ENCODE assay signal across 17 cellular contexts in the genomic region with DNA sequence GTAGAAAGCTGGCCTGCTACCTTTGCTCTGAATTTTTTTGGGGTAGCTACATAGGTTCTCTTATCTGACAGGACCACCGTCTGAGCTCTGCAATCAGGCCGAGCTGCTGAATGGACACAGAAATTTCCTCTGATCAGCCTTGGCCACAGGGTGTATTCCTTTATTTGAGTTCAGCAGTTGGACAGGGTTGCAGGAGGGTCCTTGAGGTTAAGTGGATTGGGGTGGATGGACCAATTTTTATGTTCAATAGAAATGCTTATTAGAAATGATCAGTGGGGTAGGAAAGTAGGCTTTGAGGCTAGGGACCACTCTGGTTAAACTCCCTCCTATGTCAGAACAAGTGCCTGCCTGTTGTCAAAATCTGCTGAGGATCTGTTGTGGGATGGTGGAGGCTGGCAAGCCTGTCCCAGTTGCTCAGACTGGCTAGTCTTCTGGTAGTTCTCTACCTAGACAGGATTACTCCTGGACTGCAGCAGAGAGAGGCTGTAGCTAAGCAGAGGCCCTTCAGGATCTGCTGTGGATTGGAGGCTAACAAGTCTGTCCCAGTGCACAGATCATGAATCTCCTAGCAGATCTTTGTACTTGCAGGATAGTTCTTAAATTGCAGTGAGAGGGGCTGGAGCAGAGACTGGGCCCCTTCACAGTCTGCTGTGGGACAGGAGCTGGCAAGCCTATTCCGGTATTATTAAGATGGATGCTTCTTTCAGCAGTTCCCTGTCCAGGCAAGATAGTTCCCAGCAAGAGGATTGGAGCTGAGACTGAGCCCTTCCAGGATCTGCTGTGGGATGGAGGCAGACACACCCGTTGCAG. TPM values are rescaled to one million over a fixed set of nuclear protein-coding genes. Genes with fewer than 3 reads are reported as not detected.
DNase-seq lines count a peak whose midpoint lies in the region; ATAC-seq and TF ChIP-seq lines count a peak whose summit lies in the region.
"Had no signal": no experiment of that assay in that cellular context is flagged by ENCODE, and none has a peak within 500 bp of the region (broad histone marks: within the 10 kb centered on the region; RNA-seq: fewer than 3 reads in every experiment).

No MANE protein-coding gene starts in this region.

- intact Hi-C loops in mammary epithelial cell (cut with micrococcal nuclease): no loop called here

- dilution Hi-C loops in mammary epithelial cell (cut with HindIII; ENCODE audit: low sequenced_read_pairs): no loop called here

- H3K27ac Mint-ChIP-seq in nephron progenitor cell (peak overlapping the region; percentile 54), immature natural killer cell (peak overlapping the region in 1 of 6 donors; percentile 50)
- H3K27ac Mint-ChIP-seq: CD4-positive, CD25-positive, alpha-beta regulatory T cell had no signal

- TF ChIP-seq CTCF in mammary epithelial cell (conservative IDR thresholded peaks at IDR 0.05 in 1 of 2, IDR thresholded peaks at IDR 0.05 in 1 of 2; ENCODE audit: extremely low read depth in 1 of 2, insufficient read depth in 1 of 2, low read depth in 1 of 2, low read length in 2 of 2): no peak
- no peak for TF ChIP-seq CTCF in nephron progenitor cell (IDR thresholded peaks at IDR 0.05)

- ATAC-seq in GM19467 (IDR thresholded peaks at IDR 0.05; ENCODE audit: unreplicated experiment): no peak
- no peak for ATAC-seq in HG03280 (IDR thresholded peaks at IDR 0.05; ENCODE audit: unreplicated experiment)
- ATAC-seq: GM12878 had no signal

- in situ Hi-C loops in GM23248 (cut with MboI): no loop called here
- in situ Hi-C loops in mammary epithelial cell (cut with MboI; ENCODE audit: low sequenced_read_pairs in 2 of 2): no loop called here

- peak overlapping the region; percentile 15; the same call in 1 of the 2 replicates for H3K27ac ChIP-seq in GM23248
- H3K27ac ChIP-seq in mammary epithelial cell (ENCODE audit: insufficient read depth, low read depth, low read length): no peak overlapping the region
- H3K27ac ChIP-seq: HL-60, SK-N-MC had no signal

- peak overlapping the region; percentile 21; the same call in 1 of the 2 replicates for H2AFZ ChIP-seq in GM23248
- H2AFZ ChIP-seq in mammary epithelial cell (ENCODE audit: low read depth, low read length): peak overlapping the region; percentile 66

- H3K36me3 Mint-ChIP-seq in nephron progenitor cell (ENCODE audit: low read depth): peaks cover 55% of the 10 kb centered on the region
- H3K36me3 Mint-ChIP-seq in immature natural killer cell: peaks cover 5 to 22% (median 16%) of the 10 kb centered on the region in 3 donors

- no peak for DNase-seq in GM23248
- peak; percentile 1 for DNase-seq in M059J (ENCODE audit: low read depth)
- DNase-seq in mammary epithelial cell: no peak
- no peak for DNase-seq in nephron progenitor cell
- no peak for DNase-seq in immature natural killer cell
- no peak for DNase-seq in NCI-H82 (lab: John Stamatoyannopoulos, UW)
- DNase-seq: CD4-positive, CD25-positive, alpha-beta regulatory T cell; Karpas-422; NCI-H1930; NCI-H2171; NCI-H510A; RPMI8226 had no signal

- peaks cover 35% of the 10 kb centered on the region for H3K4me1 ChIP-seq in GM23248 (ENCODE audit: insufficient read depth)
- H3K4me1 ChIP-seq in mammary epithelial cell (ENCODE audit: insufficient read depth, low read length): peaks cover 21% of the 10 kb centered on the region

- peaks cover 25% of the 10 kb centered on the region for H3F3A ChIP-seq in GM23248 (ENCODE audit: insufficient read depth)

- H3K9me3 ChIP-seq in GM23248 (ENCODE audit: low read depth): no peaks in the 10 kb centered on the region
- no peaks in the 10 kb centered on the region for H3K9me3 ChIP-seq in mammary epithelial cell (replicated peaks; ENCODE audit: insufficient read depth, low read length)

- H3K9me3 Mint-ChIP-seq in nephron progenitor cell: peaks cover 53% of the 10 kb centered on the region
- H3K9me3 Mint-ChIP-seq in immature natural killer cell: peaks cover 7 to 21% (median 16%) of the 10 kb centered on the region in 6 donors

- H3K27me3 Mint-ChIP-seq in nephron progenitor cell (ENCODE audit: low read depth, poor library complexity) (peaks cover 5% of the 10 kb centered on the region), immature natural killer cell (ENCODE audit: low read depth in 3 of 3) (no peaks in the 10 kb centered on the region)
- H3K27me3 Mint-ChIP-seq: CD4-positive, CD25-positive, alpha-beta regulatory T cell had no signal

- no TSS peak for BruUV-seq in mammary epithelial cell (replicated peaks; lab: Mats Ljungman, UMichigan)

- H3K79me2 ChIP-seq in GM23248 (ENCODE audit: insufficient read depth) (no peaks in the 10 kb centered on the region), mammary epithelial cell (ENCODE audit: insufficient read depth, low read length) (peaks cover 2% of the 10 kb centered on the region)

- H3K9me2 ChIP-seq in GM23248 (ENCODE audit: insufficient read depth): no peaks in the 10 kb centered on the region

- H3K4me1 Mint-ChIP-seq in nephron progenitor cell (peaks cover 27% of the 10 kb centered on the region), immature natural killer cell (peaks cover 17 to 29% of the 10 kb centered on the region in 2 donors)

- no peak overlapping the region for H3K4me3 Mint-ChIP-seq in nephron progenitor cell
- H3K4me3 Mint-ChIP-seq in immature natural killer cell: no peak overlapping the region
- H3K4me3 Mint-ChIP-seq: CD4-positive, CD25-positive, alpha-beta regulatory T cell had no signal

- H4K20me1 ChIP-seq in GM23248 (ENCODE audit: insufficient read depth): no peaks in the 10 kb centered on the region
- H4K20me1 ChIP-seq in mammary epithelial cell (ENCODE audit: insufficient read depth, low read length): no peaks in the 10 kb centered on the region

- H3K36me3 ChIP-seq in GM23248 (ENCODE audit: low read depth): no peaks in the 10 kb centered on the region
- no peaks in the 10 kb centered on the region for H3K36me3 ChIP-seq in mammary epithelial cell (ENCODE audit: insufficient read depth, low read length)

- no peak overlapping the region for H3K4me3 ChIP-seq in GM23248
- no peak overlapping the region for H3K4me3 ChIP-seq in mammary epithelial cell (replicated peaks in 1 of 3; ENCODE audit: insufficient read depth in 1 of 3, low read depth in 2 of 3, low read length in 3 of 3)
- H3K4me3 ChIP-seq: GM12878, SK-N-MC had no signal

- H3K9ac ChIP-seq in GM23248 (no peak overlapping the region), mammary epithelial cell (ENCODE audit: insufficient read depth, low read length) (no peak overlapping the region)

- H3K27me3 ChIP-seq in GM23248 (replicated peaks; ENCODE audit: insufficient read depth) (no peaks in the 10 kb centered on the region), mammary epithelial cell (ENCODE audit: insufficient read depth, low read length) (no peaks in the 10 kb centered on the region)

- CTCF ChIA-PET in mammary epithelial cell (lab: Charles Lee; ENCODE audit: low non-redundant PET): no interaction called here

- H3K4me2 ChIP-seq in GM23248 (ENCODE audit: unreplicated experiment): peak overlapping the region; percentile 69
- peak overlapping the region; percentile 26 for H3K4me2 ChIP-seq in mammary epithelial cell (ENCODE audit: insufficient read depth, low read depth, low read length)

- WGBS in GM23248 (ENCODE audit: low coverage in 1 of 2, low lambda C conversion rate in 2 of 2, missing lambda C conversion rate in 2 of 2), 2 experiments: 50 to 65% methylated on average over 4 of the region's 4 CpGs
- 60% methylated on average over 4 of the region's 4 CpGs for WGBS in mammary epithelial cell (ENCODE audit: low coverage, missing lambda C conversion rate)

RNA-seq across cellular contexts. Expression of a gene that starts 18.0 kb away (rescaled TPM):
- 3.4 and 11.5 TPM in 2 replicates for total RNA-seq in GM23248 (2014; rRNA removed; shearing (Covaris generic))
- polyA plus RNA-seq in GM23248 (2016; fragmentation: Nextera tagmentation; extraction: Ambion mirVana) (11.2 and 11.7 TPM in 2 replicates), mammary epithelial cell (4.1 TPM), immature natural killer cell (10 to 100 TPM in 2 of 3 donors, 1 to 10 TPM in 1; 8.0 to 14.9 (median 11.7) TPM)
- 12.8 and 17.1 TPM in 2 replicates for total RNA-seq in M059J (2014; rRNA removed; shearing (Covaris generic))
- 1 to 10 TPM; 6.3 to 8.3 TPM for total RNA-seq in mammary epithelial cell
- not detected for polyA minus RNA-seq in mammary epithelial cell

RNA-seq across cellular contexts. Expression of a gene that starts 18.2 kb away (rescaled TPM):
- total RNA-seq in GM23248 (2014; rRNA removed; shearing (Covaris generic)): 76.0 and 106 TPM in 2 replicates
- polyA plus RNA-seq in GM23248 (2016; fragmentation: Nextera tagmentation; extraction: Ambion mirVana) (198 and 211 TPM in 2 replicates), mammary epithelial cell (23.6 TPM), immature natural killer cell (10 to 100 TPM; 55.9 to 99.1 (median 67.2) TPM)
- 79.1 and 163 TPM in 2 replicates for total RNA-seq in M059J (2014; rRNA removed; shearing (Covaris generic))
- total RNA-seq in mammary epithelial cell: 10 to 100 TPM; 49.8 to 88.5 TPM
- 9.3 TPM for polyA minus RNA-seq in mammary epithelial cell
